25 cellular contexts compared by ENCODE assay signal in the genomic region with DNA sequence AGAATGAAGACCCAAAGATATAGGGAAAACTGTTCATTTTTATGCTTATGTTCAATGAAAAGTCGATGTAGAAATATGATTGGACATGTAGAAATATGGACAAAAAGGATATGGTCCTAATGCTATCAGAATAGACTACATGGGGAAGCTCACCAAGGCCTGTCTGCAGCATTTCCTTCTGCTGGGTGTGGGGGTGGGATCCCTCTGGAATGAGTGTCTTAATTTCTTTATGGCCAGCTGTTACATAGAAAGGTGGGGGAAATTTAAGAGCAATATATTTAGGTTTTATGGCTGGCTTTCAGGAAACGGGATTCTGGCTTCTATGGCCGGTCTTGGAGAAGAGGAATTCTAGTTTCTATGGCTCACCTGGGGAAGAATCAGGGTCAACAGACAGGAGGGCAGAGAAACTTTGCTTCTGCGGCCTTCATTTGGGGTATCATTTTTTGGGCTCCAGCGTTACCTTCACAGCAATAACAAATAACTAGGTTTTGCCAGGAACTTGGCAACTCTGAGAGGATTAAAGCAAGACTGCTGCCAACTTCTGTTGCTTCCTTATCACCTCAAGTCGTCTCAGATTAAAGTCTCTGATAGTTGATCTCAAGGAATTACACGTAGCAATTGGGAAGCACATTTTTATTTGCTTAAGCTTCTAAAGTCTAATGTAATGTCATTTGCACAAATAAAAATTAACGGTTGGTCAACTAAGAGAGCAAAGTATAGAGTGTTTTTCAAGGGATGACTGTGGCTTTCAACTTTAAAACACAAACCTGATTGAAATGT. TPM values are rescaled to one million over a fixed set of nuclear protein-coding genes. Genes with fewer than 3 reads are reported as not detected.
"Had no signal": no experiment of that assay in that cellular context is flagged by ENCODE, and none has a peak within 500 bp of the region (broad histone marks: within the 10 kb centered on the region; RNA-seq: fewer than 3 reads in every experiment).

No MANE protein-coding gene starts in this region.

- ATAC-seq: effector memory CD8-positive, alpha-beta T cell; heart right ventricle; left ventricle myocardium superior; lower lobe of right lung; naive thymus-derived CD4-positive, alpha-beta T cell; sciatic nerve; stimulated activated effector memory CD8-positive, alpha-beta T cell treated with anti-CD3 and anti-CD28 coated beads, Interleukin-12 subunit alpha, Interleukin-12 subunit beta, amount 100 ng/mL, for 72 hours had no signal

- H3K9ac ChIP-seq: neural progenitor cell had no signal

- DNase-seq: cortex of kidney; effector memory CD8-positive, alpha-beta T cell; erythroblast; esophagus squamous epithelium; foreskin melanocyte; glutamatergic neuron; heart right ventricle; hippocampal formation; islet precursor cell; kidney glomerular epithelial cell; left ventricle myocardium superior; lower lobe of right lung; naive thymus-derived CD4-positive, alpha-beta T cell; stimulated activated CD4-positive, alpha-beta T cell treated with anti-CD3 and anti-CD28 coated beads, Interleukin-2, amount 100 ng/mL, for 24 hours; stimulated activated CD4-positive, alpha-beta T cell treated with anti-CD3 and anti-CD28 coated beads, Interleukin-4, amount 100 ng/mL, for 24 hours; stimulated activated naive CD4-positive, alpha-beta T cell treated with Interleukin-2 at 50 U/mL for 16 hours; substantia nigra; testis; tibial artery; upper lobe of left lung had no signal

- H3K4me3 ChIP-seq: esophagus squamous epithelium, heart right ventricle, lower lobe of right lung, neural progenitor cell, right atrium auricular region, testis, tibial artery, upper lobe of left lung had no signal

- H3K36me3 ChIP-seq: esophagus squamous epithelium, heart right ventricle, lower lobe of right lung, neural progenitor cell, right atrium auricular region, tibial artery, upper lobe of left lung had no signal

- H3K9me3 ChIP-seq: esophagus squamous epithelium, heart right ventricle, lower lobe of right lung, right atrium auricular region, testis, tibial artery, upper lobe of left lung had no signal

- H3K4me1 ChIP-seq: lower lobe of right lung, neural progenitor cell, testis had no signal

- H3K27me3 ChIP-seq: right atrium auricular region, testis, tibial artery, upper lobe of left lung had no signal

- H3K27ac ChIP-seq: esophagus squamous epithelium, heart right ventricle, lower lobe of right lung, neural progenitor cell, right atrium auricular region, testis, tibial artery, upper lobe of left lung had no signal

RNA-seq across cellular contexts. Expression of a gene that starts 57.0 kb away (rescaled TPM):
- total RNA-seq: osteocyte had no signal
